Comparison of ENCODE assay signal across 11 cellular contexts in genomic region chr1:169487561-169487960, GRCh38. TPM values are rescaled to one million over a fixed set of nuclear protein-coding genes. Genes with fewer than 3 reads are reported as not detected.
DNase-seq lines count a peak whose midpoint lies in the region; ATAC-seq and TF ChIP-seq lines count a peak whose summit lies in the region.
"Had no signal": no experiment of that assay in that cellular context is flagged by ENCODE, and none has a peak within 500 bp of the region (broad histone marks: within the 10 kb centered on the region; RNA-seq: fewer than 3 reads in every experiment).

No MANE protein-coding gene starts in this region.

- ATAC-seq in activated naive CD8-positive, alpha-beta T cell treated with anti-CD3 and anti-CD28 coated beads, Interleukin-2, amount 50 U/mL, for 24 hours, result no peak
- ATAC-seq in HG03521 (IDR thresholded peaks at IDR 0.05; ENCODE audit: unreplicated experiment), result no peak

- H3K4me3 ChIP-seq in adipocyte (ENCODE audit: low read length), result peak overlapping the region; percentile 92

- peaks cover 2% of the 10 kb centered on the region for H3K9me3 Mint-ChIP-seq in activated naive CD8-positive, alpha-beta T cell treated with anti-CD3 and anti-CD28 coated beads for 36 hours
- H3K9me3 Mint-ChIP-seq in activated naive CD8-positive, alpha-beta T cell treated with anti-CD3 and anti-CD28 coated beads, Interleukin-2, amount 50 U/mL, for 24 hours, result no peaks in the 10 kb centered on the region
- no peaks in the 10 kb centered on the region for H3K9me3 Mint-ChIP-seq in mesothelial cell of epicardium
- H3K9me3 Mint-ChIP-seq in type B pancreatic cell, result no peaks in the 10 kb centered on the region
- H3K9me3 Mint-ChIP-seq in activated CD4-positive, alpha-beta T cell treated with anti-CD3 and anti-CD28 coated beads, Interleukin-2, amount 10 ng/mL, durations not matched to agents 24 days and 14 days, result no peaks in the 10 kb centered on the region
- H3K9me3 Mint-ChIP-seq in activated CD4-positive, alpha-beta T cell treated with anti-CD3 and anti-CD28 coated beads, Interleukin-2, amount 10 ng/mL, durations not matched to agents 7 days and 5 days, result no peaks in the 10 kb centered on the region

- TF ChIP-seq CTCF in mesothelial cell of epicardium (IDR thresholded peaks at IDR 0.05; ENCODE audit: unreplicated experiment) (no peak), type B pancreatic cell (conservative IDR thresholded peaks at IDR 0.05) (no peak)

- H3K9me3 ChIP-seq in adipocyte (ENCODE audit: control insufficient read depth, low read length), result no peaks in the 10 kb centered on the region

- no peaks in the 10 kb centered on the region for H3K36me3 ChIP-seq in adipocyte (ENCODE audit: control insufficient read depth, insufficient read depth, low read length, severe bottlenecking)

- peaks cover 47% of the 10 kb centered on the region for H3K4me1 ChIP-seq in adipocyte (ENCODE audit: control insufficient read depth, insufficient read depth, low read length)

- intact Hi-C loops in activated CD4-positive, alpha-beta T cell treated with anti-CD3 and anti-CD28 coated beads, Interleukin-2, amount 10 ng/mL, durations not matched to agents 24 days and 14 days (cut with micrococcal nuclease), result loop anchor here (5.0 to 10.0 kb wide), 2 partner anchors 587 to 1260 kb away; partner anchors contain the start of genes KIFAP3 and SFT2D2

- POLR2A ChIA-PET in activated CD4-positive, alpha-beta T cell treated with anti-CD3 and anti-CD28 coated beads, Interleukin-2, amount 10 ng/mL, durations not matched to agents 7 days and 5 days (lab: Charles Lee), result no interaction called here

- H3K9ac ChIP-seq in adipocyte (ENCODE audit: low read length), result peak overlapping the region; percentile 96

- H3K27ac Mint-ChIP-seq in activated naive CD8-positive, alpha-beta T cell treated with anti-CD3 and anti-CD28 coated beads for 36 hours, result no peak overlapping the region
- no peak overlapping the region for H3K27ac Mint-ChIP-seq in activated naive CD8-positive, alpha-beta T cell treated with anti-CD3 and anti-CD28 coated beads, Interleukin-2, amount 50 U/mL, for 24 hours
- H3K27ac Mint-ChIP-seq in mesothelial cell of epicardium, result peak overlapping the region; percentile 98
- H3K27ac Mint-ChIP-seq in type B pancreatic cell, result peak overlapping the region; percentile 98
- H3K27ac Mint-ChIP-seq in activated CD4-positive, alpha-beta T cell treated with anti-CD3 and anti-CD28 coated beads, Interleukin-2, amount 10 ng/mL, durations not matched to agents 24 days and 14 days, result no peak overlapping the region
- H3K27ac Mint-ChIP-seq in activated CD4-positive, alpha-beta T cell treated with anti-CD3 and anti-CD28 coated beads, Interleukin-2, amount 10 ng/mL, durations not matched to agents 7 days and 5 days, result no peak overlapping the region

- no peak for DNase-seq in activated naive CD8-positive, alpha-beta T cell treated with anti-CD3 and anti-CD28 coated beads for 36 hours
- no peak for DNase-seq in activated naive CD8-positive, alpha-beta T cell treated with anti-CD3 and anti-CD28 coated beads, Interleukin-2, amount 50 U/mL, for 24 hours
- no peak for DNase-seq in adipocyte (ENCODE audit: low read depth)
- DNase-seq in mesothelial cell of epicardium (ENCODE audit: low spot score in 2 of 2, unreplicated experiment in 2 of 2), result no peak
- DNase-seq in type B pancreatic cell (ENCODE audit: extremely low spot score, unreplicated experiment), result no peak
- no peak for DNase-seq in activated CD4-positive, alpha-beta T cell treated with anti-CD3 and anti-CD28 coated beads, Interleukin-2, amount 10 ng/mL, durations not matched to agents 24 days and 14 days
- DNase-seq in activated CD4-positive, alpha-beta T cell treated with anti-CD3 and anti-CD28 coated beads, Interleukin-2, amount 10 ng/mL, durations not matched to agents 7 days and 5 days, result no peak
- DNase-seq: activated T-cell treated with anti-CD3 and anti-CD28 coated beads, Interleukin-2, amount 50 U/mL, for 1 hour; EL; NCI-H2171 had no signal

- CTCF ChIA-PET in activated CD4-positive, alpha-beta T cell treated with anti-CD3 and anti-CD28 coated beads, Interleukin-2, amount 10 ng/mL, durations not matched to agents 7 days and 5 days (lab: Charles Lee), result interaction anchor here (0.9 kb wide), 1 partner anchor 17 kb away, joined by 3 read pairs; no protein-coding TSS in a partner anchor

- H3K36me3 Mint-ChIP-seq in activated naive CD8-positive, alpha-beta T cell treated with anti-CD3 and anti-CD28 coated beads for 36 hours, result peaks cover 16% of the 10 kb centered on the region
- H3K36me3 Mint-ChIP-seq in activated naive CD8-positive, alpha-beta T cell treated with anti-CD3 and anti-CD28 coated beads, Interleukin-2, amount 50 U/mL, for 24 hours (ENCODE audit: low read depth), result peaks cover 4% of the 10 kb centered on the region
- H3K36me3 Mint-ChIP-seq in mesothelial cell of epicardium, result no peaks in the 10 kb centered on the region
- H3K36me3 Mint-ChIP-seq in type B pancreatic cell, result no peaks in the 10 kb centered on the region
- H3K36me3 Mint-ChIP-seq in activated CD4-positive, alpha-beta T cell treated with anti-CD3 and anti-CD28 coated beads, Interleukin-2, amount 10 ng/mL, durations not matched to agents 24 days and 14 days (ENCODE audit: low read depth), result peaks cover 4% of the 10 kb centered on the region
- H3K36me3 Mint-ChIP-seq in activated CD4-positive, alpha-beta T cell treated with anti-CD3 and anti-CD28 coated beads, Interleukin-2, amount 10 ng/mL, durations not matched to agents 7 days and 5 days (ENCODE audit: low read depth), result peaks cover 5% of the 10 kb centered on the region

- no peaks in the 10 kb centered on the region for H3K27me3 ChIP-seq in adipocyte (replicated peaks; ENCODE audit: control insufficient read depth, insufficient read depth, low read length)

- peaks cover 54% of the 10 kb centered on the region for H3K4me1 Mint-ChIP-seq in activated naive CD8-positive, alpha-beta T cell treated with anti-CD3 and anti-CD28 coated beads for 36 hours
- H3K4me1 Mint-ChIP-seq in activated naive CD8-positive, alpha-beta T cell treated with anti-CD3 and anti-CD28 coated beads, Interleukin-2, amount 50 U/mL, for 24 hours, result peaks cover 75% of the 10 kb centered on the region
- H3K4me1 Mint-ChIP-seq in mesothelial cell of epicardium (peaks cover 50% of the 10 kb centered on the region), type B pancreatic cell (ENCODE audit: unreplicated experiment) (peaks cover 40% of the 10 kb centered on the region)
- H3K4me1 Mint-ChIP-seq in activated CD4-positive, alpha-beta T cell treated with anti-CD3 and anti-CD28 coated beads, Interleukin-2, amount 10 ng/mL, durations not matched to agents 24 days and 14 days, result peaks cover 50% of the 10 kb centered on the region
- peaks cover 44% of the 10 kb centered on the region for H3K4me1 Mint-ChIP-seq in activated CD4-positive, alpha-beta T cell treated with anti-CD3 and anti-CD28 coated beads, Interleukin-2, amount 10 ng/mL, durations not matched to agents 7 days and 5 days

- H3K27me3 Mint-ChIP-seq in activated naive CD8-positive, alpha-beta T cell treated with anti-CD3 and anti-CD28 coated beads for 36 hours, result no peaks in the 10 kb centered on the region
- no peaks in the 10 kb centered on the region for H3K27me3 Mint-ChIP-seq in activated naive CD8-positive, alpha-beta T cell treated with anti-CD3 and anti-CD28 coated beads, Interleukin-2, amount 50 U/mL, for 24 hours
- H3K27me3 Mint-ChIP-seq in mesothelial cell of epicardium (ENCODE audit: low read depth), result no peaks in the 10 kb centered on the region
- H3K27me3 Mint-ChIP-seq in type B pancreatic cell, result no peaks in the 10 kb centered on the region
- H3K27me3 Mint-ChIP-seq in activated CD4-positive, alpha-beta T cell treated with anti-CD3 and anti-CD28 coated beads, Interleukin-2, amount 10 ng/mL, durations not matched to agents 24 days and 14 days, result no peaks in the 10 kb centered on the region
- no peaks in the 10 kb centered on the region for H3K27me3 Mint-ChIP-seq in activated CD4-positive, alpha-beta T cell treated with anti-CD3 and anti-CD28 coated beads, Interleukin-2, amount 10 ng/mL, durations not matched to agents 7 days and 5 days

- peak overlapping the region; percentile 44 for H3K4me3 Mint-ChIP-seq in activated naive CD8-positive, alpha-beta T cell treated with anti-CD3 and anti-CD28 coated beads for 36 hours
- H3K4me3 Mint-ChIP-seq in activated naive CD8-positive, alpha-beta T cell treated with anti-CD3 and anti-CD28 coated beads, Interleukin-2, amount 50 U/mL, for 24 hours, result no peak overlapping the region
- H3K4me3 Mint-ChIP-seq in mesothelial cell of epicardium, result peak overlapping the region; percentile 79
- H3K4me3 Mint-ChIP-seq in type B pancreatic cell, result peak overlapping the region; percentile 99
- no peak overlapping the region for H3K4me3 Mint-ChIP-seq in activated CD4-positive, alpha-beta T cell treated with anti-CD3 and anti-CD28 coated beads, Interleukin-2, amount 10 ng/mL, durations not matched to agents 24 days and 14 days
- no peak overlapping the region for H3K4me3 Mint-ChIP-seq in activated CD4-positive, alpha-beta T cell treated with anti-CD3 and anti-CD28 coated beads, Interleukin-2, amount 10 ng/mL, durations not matched to agents 7 days and 5 days

RNA-seq across cellular contexts. Expression of gene SLC19A2, which starts 1.8 kb away (rescaled TPM):
- total RNA-seq in activated naive CD8-positive, alpha-beta T cell treated with anti-CD3 and anti-CD28 coated beads for 36 hours, result 1 to 10 TPM; 6.2 to 6.5 TPM
- total RNA-seq in mesothelial cell of epicardium, result 16.1 to 18.2 TPM (median 17.8 TPM) in 3 replicates
- 19.4 and 28.1 TPM in 2 replicates for total RNA-seq in type B pancreatic cell (ENCODE audit: low replicate concordance)
- 12.1 and 12.2 TPM in 2 replicates for total RNA-seq in activated CD4-positive, alpha-beta T cell treated with anti-CD3 and anti-CD28 coated beads, Interleukin-2, amount 10 ng/mL, durations not matched to agents 24 days and 14 days
- total RNA-seq in activated CD4-positive, alpha-beta T cell treated with anti-CD3 and anti-CD28 coated beads, Interleukin-2, amount 10 ng/mL, durations not matched to agents 7 days and 5 days, result 1 to 10 TPM; 4.0 to 5.1 TPM

Comparison
In these comparisons a context has a peak if more than half of its experiments do, and no peak if none do; other contexts are left out.
1. H3K4me3 Mint-ChIP-seq: peak in activated naive CD8-positive, alpha-beta T cell treated with anti-CD3 and anti-CD28 coated beads for 36 hours (single experiment), mesothelial cell of epicardium (single experiment) and type B pancreatic cell (single experiment); none in activated naive CD8-positive, alpha-beta T cell treated with anti-CD3 and anti-CD28 coated beads, Interleukin-2, amount 50 U/mL, for 24 hours (single experiment), activated CD4-positive, alpha-beta T cell treated with anti-CD3 and anti-CD28 coated beads, Interleukin-2, amount 10 ng/mL, durations not matched to agents 24 days and 14 days (single experiment) and activated CD4-positive, alpha-beta T cell treated with anti-CD3 and anti-CD28 coated beads, Interleukin-2, amount 10 ng/mL, durations not matched to agents 7 days and 5 days (single experiment).
2. H3K27ac Mint-ChIP-seq: peak in mesothelial cell of epicardium (single experiment) and type B pancreatic cell (single experiment); none in activated naive CD8-positive, alpha-beta T cell treated with anti-CD3 and anti-CD28 coated beads for 36 hours (single experiment), activated naive CD8-positive, alpha-beta T cell treated with anti-CD3 and anti-CD28 coated beads, Interleukin-2, amount 50 U/mL, for 24 hours (single experiment), activated CD4-positive, alpha-beta T cell treated with anti-CD3 and anti-CD28 coated beads, Interleukin-2, amount 10 ng/mL, durations not matched to agents 24 days and 14 days (single experiment) and activated CD4-positive, alpha-beta T cell treated with anti-CD3 and anti-CD28 coated beads, Interleukin-2, amount 10 ng/mL, durations not matched to agents 7 days and 5 days (single experiment).